8 cellular contexts compared by ENCODE assay signal in genomic region chr10:73625884-73626753, GRCh38. TPM values are rescaled to one million over a fixed set of nuclear protein-coding genes. Genes with fewer than 3 reads are reported as not detected.
DNase-seq lines count a peak whose midpoint lies in the region; ATAC-seq and TF ChIP-seq lines count a peak whose summit lies in the region.

No MANE protein-coding gene starts in this region.

- no peaks in the 10 kb centered on the region for H3K36me3 ChIP-seq in mucosa of stomach (ENCODE audit: control insufficient read depth, insufficient read depth, low read length)

- ATAC-seq in GM21619 (IDR thresholded peaks at IDR 0.05; ENCODE audit: unreplicated experiment) (peak; percentile 93), esophagus mucosa (peak; percentile 97)

- H3K4me1 Mint-ChIP-seq in activated T-cell treated with anti-CD3 and anti-CD28 coated beads, Interleukin-2, amount 50 U/mL, for 24 hours (ENCODE audit: low read depth), result peaks cover 27% of the 10 kb centered on the region

- H3K4me3 ChIP-seq in mucosa of stomach (ENCODE audit: low read length), result peak overlapping the region; percentile 46

- H3K9me3 ChIP-seq in mucosa of stomach (ENCODE audit: control insufficient read depth, low read length), result no peaks in the 10 kb centered on the region

- no peak for TF ChIP-seq RAD21 in Ishikawa (IDR thresholded peaks at IDR 0.05; ENCODE audit: low read depth)

- no peaks in the 10 kb centered on the region for H3K27me3 ChIP-seq in mucosa of stomach (ENCODE audit: control insufficient read depth, insufficient read depth, low read length)

- H3K4me1 ChIP-seq in mucosa of stomach (ENCODE audit: control insufficient read depth, insufficient read depth, low read length), result no peaks in the 10 kb centered on the region

- peak overlapping the region; percentile 86 for H3K9ac ChIP-seq in mucosa of stomach (ENCODE audit: low read length)

- TF ChIP-seq EP300 in Ishikawa (IDR thresholded peaks at IDR 0.05; ENCODE audit: borderline replicate concordance), result no peak

- no peaks in the 10 kb centered on the region for H3K27me3 Mint-ChIP-seq in activated T-cell treated with anti-CD3 and anti-CD28 coated beads, Interleukin-2, amount 50 U/mL, for 24 hours

- peaks cover 18% of the 10 kb centered on the region for H3K36me3 Mint-ChIP-seq in activated T-cell treated with anti-CD3 and anti-CD28 coated beads, Interleukin-2, amount 50 U/mL, for 24 hours (ENCODE audit: low read depth)

- peak overlapping the region; percentile 99 for H3K27ac Mint-ChIP-seq in activated T-cell treated with anti-CD3 and anti-CD28 coated beads, Interleukin-2, amount 50 U/mL, for 24 hours

- DNase-seq in DMS153 treated with DMSO at 0.1 percent for 48 hours (lab: John Stamatoyannopoulos, UW; ENCODE audit: unreplicated experiment) (peak; percentile 94), OCI-M2 (lab: John Stamatoyannopoulos, UW; ENCODE audit: unreplicated experiment) (peak; percentile 72)
- peak; percentile 90 for DNase-seq in activated T-cell treated with anti-CD3 and anti-CD28 coated beads, Interleukin-2, amount 50 U/mL, for 24 hours
- DNase-seq in stimulated activated CD8-positive, alpha-beta memory T cell treated with anti-CD3 and anti-CD28 coated beads, Interleukin-4, amount 100 ng/mL, for 48 hours, result peak; percentile 93

- no peaks in the 10 kb centered on the region for H3K9me3 Mint-ChIP-seq in activated T-cell treated with anti-CD3 and anti-CD28 coated beads, Interleukin-2, amount 50 U/mL, for 24 hours

- H3K4me3 Mint-ChIP-seq in activated T-cell treated with anti-CD3 and anti-CD28 coated beads, Interleukin-2, amount 50 U/mL, for 24 hours, result peak overlapping the region; percentile 96

TF ChIP-seq in Ishikawa, 13 proteins besides CTCF, POLR2A, EP300 and RAD21:
- TF ChIP-seq NFIC (IDR thresholded peaks at IDR 0.05) (no peak; the same call in 1 of the 2 replicates), CEBPB (IDR thresholded peaks at IDR 0.05) (peak; percentile 47; the same call in 1 of the 2 replicates), TAF1 (IDR thresholded peaks at IDR 0.05; ENCODE audit: low read depth) (peak; percentile 94), YY1 (IDR thresholded peaks at IDR 0.05; ENCODE audit: low read depth) (peak; percentile 97), FOXM1 (IDR thresholded peaks at IDR 0.05; ENCODE audit: borderline replicate concordance, low read depth) (no peak), EGR1 (IDR thresholded peaks at IDR 0.05) (no peak), TEAD4 (IDR thresholded peaks at IDR 0.05) (peak; percentile 22; the same call in 1 of the 2 replicates), TCF12 (IDR thresholded peaks at IDR 0.05; ENCODE audit: low read depth) (peak; percentile 25; the same call in 1 of the 2 replicates), ZBTB7A (IDR thresholded peaks at IDR 0.05; ENCODE audit: low read depth) (no peak), CREB1 (IDR thresholded peaks at IDR 0.05; ENCODE audit: low read depth) (no peak), REST (IDR thresholded peaks at IDR 0.05; ENCODE audit: low read depth) (no peak), MAX (IDR thresholded peaks at IDR 0.05) (peak; percentile 92), USF1 (IDR thresholded peaks at IDR 0.05) (no peak)
TF ChIP-seq in Ishikawa: peak in this region for 6.

RNA-seq across cellular contexts. Expression of gene MYOZ1, which starts 15.2 kb away (rescaled TPM):
- total RNA-seq in esophagus mucosa, result 0.44 TPM

RNA-seq across cellular contexts. Expression of gene SYNPO2L, which starts 29.7 kb away (rescaled TPM):
- 0.84 TPM for total RNA-seq in esophagus mucosa

RNA-seq across cellular contexts. Expression of gene USP54, which starts 35.0 kb away (rescaled TPM):
- 44.8 TPM for total RNA-seq in esophagus mucosa

Comparison
In these comparisons a context has a peak if more than half of its experiments do, and no peak if none do; other contexts are left out.
1. Peak in every context shown above with its lines: DNase-seq, ATAC-seq and H3K4me3 ChIP-seq.